8 cellular contexts compared by ENCODE assay signal in genomic region chr19:1624458-1624857, GRCh38. TPM values are rescaled to one million over a fixed set of nuclear protein-coding genes. Genes with fewer than 3 reads are reported as not detected.
DNase-seq lines count a peak whose midpoint lies in the region; ATAC-seq and TF ChIP-seq lines count a peak whose summit lies in the region.

No MANE protein-coding gene starts in this region.

- peak; percentile 15 to 58 (median 32) for DNase-seq in CD8-positive, alpha-beta memory T cell
- peak; percentile 22 for DNase-seq in HK-2 (ENCODE audit: unreplicated experiment)
- peak; percentile 89 for DNase-seq in WTC11 (ENCODE audit: low spot score)
- DNase-seq in dermis microvascular lymphatic vessel endothelial cell (ENCODE audit: low read depth in 2 of 2): peak; percentile 21 to 80
- peak in 1 of 3 donors; percentile 51 for DNase-seq in right lobe of liver
- DNase-seq in stomach: peak; percentile 55
- DNase-seq in GF-D8 (lab: John Stamatoyannopoulos, UW): no peak
- no peak for DNase-seq in suprapubic skin (ENCODE audit: low spot score in 2 of 2)

- ATAC-seq in WTC11: peak; percentile 87
- ATAC-seq in right lobe of liver: peak; percentile 50 to 72 (median 64)

- peak overlapping the region in 2 of 8 donors; percentile 30 to 55 for H3K27ac Mint-ChIP-seq in CD8-positive, alpha-beta memory T cell
- peak overlapping the region; percentile 65; the same call in 1 of the 2 replicates for H3K27ac Mint-ChIP-seq in WTC11

- intact Hi-C loops in right lobe of liver (cut with DNase I): no loop called here
- intact Hi-C loops in stomach (cut with DNase I; ENCODE audit: low total_unique reads): no loop called here

- peaks cover 0 to 32% (median 4%) of the 10 kb centered on the region in 3 donors for H3K36me3 Mint-ChIP-seq in CD8-positive, alpha-beta memory T cell
- H3K36me3 Mint-ChIP-seq in WTC11: peaks cover 21% of the 10 kb centered on the region

- no peaks in the 10 kb centered on the region for H3K36me3 ChIP-seq in CD8-positive, alpha-beta memory T cell (ENCODE audit: insufficient read depth, low read length)
- H3K36me3 ChIP-seq in right lobe of liver: no peaks in the 10 kb centered on the region
- peaks cover 24 to 79% (median 75%) of the 10 kb centered on the region in 4 donors for H3K36me3 ChIP-seq in stomach
- peaks cover 56% of the 10 kb centered on the region for H3K36me3 ChIP-seq in suprapubic skin

- no peaks in the 10 kb centered on the region for H3K9me3 ChIP-seq in CD8-positive, alpha-beta memory T cell (ENCODE audit: low read length)
- H3K9me3 ChIP-seq in right lobe of liver (no peaks in the 10 kb centered on the region), stomach (no peaks in the 10 kb centered on the region), suprapubic skin (no peaks in the 10 kb centered on the region)

- no peaks in the 10 kb centered on the region for H3K4me1 ChIP-seq in CD8-positive, alpha-beta memory T cell (ENCODE audit: insufficient read depth, low read length)
- H3K4me1 ChIP-seq in right lobe of liver (no peaks in the 10 kb centered on the region), stomach (no peaks in the 10 kb centered on the region), suprapubic skin (no peaks in the 10 kb centered on the region)

- no peak overlapping the region for H3K4me3 Mint-ChIP-seq in CD8-positive, alpha-beta memory T cell
- no peak overlapping the region for H3K4me3 Mint-ChIP-seq in WTC11

- peaks cover 0 to 1% (median 0%) of the 10 kb centered on the region in 3 donors for H3K4me1 Mint-ChIP-seq in CD8-positive, alpha-beta memory T cell
- peaks cover 5% of the 10 kb centered on the region for H3K4me1 Mint-ChIP-seq in WTC11

- H3K9me3 Mint-ChIP-seq in CD8-positive, alpha-beta memory T cell: no peaks in the 10 kb centered on the region
- H3K9me3 Mint-ChIP-seq in WTC11: no peaks in the 10 kb centered on the region

- H3K4me3 ChIP-seq in CD8-positive, alpha-beta memory T cell (ENCODE audit: low read length): no peak overlapping the region
- no peak overlapping the region for H3K4me3 ChIP-seq in right lobe of liver
- no peak overlapping the region for H3K4me3 ChIP-seq in stomach
- no peak overlapping the region for H3K4me3 ChIP-seq in suprapubic skin

- TF ChIP-seq POLR2A in right lobe of liver (IDR thresholded peaks at IDR 0.05) (no peak), stomach (IDR thresholded peaks at IDR 0.05) (no peak), suprapubic skin (IDR thresholded peaks at IDR 0.05) (no peak)

- CTCF ChIA-PET in CD8-positive, alpha-beta memory T cell (lab: Charles Lee): interaction anchor here (1.1 to 1.3 kb wide), 2 partner anchors 26 to 202 kb away, joined by 4 read pairs; no protein-coding TSS in a partner anchor
- CTCF ChIA-PET in WTC11 (lab: Charles Lee): interaction anchor here (1.4 to 1.8 kb wide), 2 partner anchors 11 to 78 kb away, joined by 3 to 4 read pairs; no protein-coding TSS in a partner anchor

- WGBS in right lobe of liver (ENCODE audit: insufficient coverage, low coverage, low lambda C conversion rate, missing lambda C conversion rate): 92% methylated on average over 5 of the region's 23 CpGs
- 63 to 85% (median 68%) methylated on average over 23 of the region's 23 CpGs for WGBS in stomach, 5 donors
- 69% methylated on average over 23 of the region's 23 CpGs for WGBS in suprapubic skin

- no peaks in the 10 kb centered on the region for H3K27me3 ChIP-seq in CD8-positive, alpha-beta memory T cell (ENCODE audit: insufficient read depth, low read length, poor library complexity, severe bottlenecking)
- H3K27me3 ChIP-seq in right lobe of liver (no peaks in the 10 kb centered on the region), stomach (no peaks in the 10 kb centered on the region), suprapubic skin (no peaks in the 10 kb centered on the region)

- no peaks in the 10 kb centered on the region for H3K27me3 Mint-ChIP-seq in CD8-positive, alpha-beta memory T cell
- no peaks in the 10 kb centered on the region for H3K27me3 Mint-ChIP-seq in WTC11 (ENCODE audit: low read depth)

- TF ChIP-seq CTCF in WTC11 (IDR thresholded peaks at IDR 0.05) (peak; percentile 72), right lobe of liver (IDR thresholded peaks at IDR 0.05) (peak; percentile 17 to 48 (median 40)), stomach (IDR thresholded peaks at IDR 0.05) (peak in 5 of 7 experiments; percentile 50 to 63 (median 55)), suprapubic skin (IDR thresholded peaks at IDR 0.05) (peak in 1 of 2 donors; percentile 45)

- no peak for TF ChIP-seq EP300 in stomach (IDR thresholded peaks at IDR 0.05)
- TF ChIP-seq EP300 in suprapubic skin (IDR thresholded peaks at IDR 0.05): no peak

- no peak overlapping the region for H3K27ac ChIP-seq in CD8-positive, alpha-beta memory T cell (ENCODE audit: low read depth, low read length)
- no peak overlapping the region for H3K27ac ChIP-seq in right lobe of liver
- H3K27ac ChIP-seq in stomach: no peak overlapping the region
- no peak overlapping the region for H3K27ac ChIP-seq in suprapubic skin

- POLR2A ChIA-PET in CD8-positive, alpha-beta memory T cell (lab: Charles Lee): no interaction called here
- POLR2A ChIA-PET in WTC11 (lab: Charles Lee): no interaction called here

TF ChIP-seq in WTC11, 78 proteins besides CTCF, POLR2A, EP300 and RAD21:
- TF ChIP-seq E2F5 (CRISPR knock-in tag; IDR thresholded peaks at IDR 0.05) (0 out of 2 replicates have a peak, but pooled peaks have one; percentile 36), ETV6 (CRISPR knock-in tag; IDR thresholded peaks at IDR 0.05) (no peak), USF1 (CRISPR knock-in tag; IDR thresholded peaks at IDR 0.05) (no peak)

RNA-seq across cellular contexts. Expression of gene UQCR11, which starts 19.2 kb away (rescaled TPM):
- total RNA-seq in CD8-positive, alpha-beta memory T cell: 100 to 1,000 TPM; 239 to 266 TPM
- 613 TPM for polyA plus RNA-seq in CD8-positive, alpha-beta memory T cell
- total RNA-seq in WTC11 (2021) (195 to 198 TPM (median 196 TPM) in 3 replicates), dermis microvascular lymphatic vessel endothelial cell (82.4 and 109 TPM in 2 replicates), right lobe of liver (100 to 1,000 TPM in 4 of 6 experiments, 10 to 100 TPM in 2; 59.6 to 202 (median 172) TPM), stomach (100 to 1,000 TPM in 3 of 5 donors, 10 to 100 TPM in 2; 32.2 to 659 (median 151) TPM), suprapubic skin (10 to 100 TPM; 33.4 to 73.1 (median 59.4) TPM)
- 100 to 1,000 TPM; 140 to 217 (median 191) TPM for polyA plus RNA-seq in stomach

RNA-seq across cellular contexts. Expression of gene TCF3, which starts 28.0 kb away (rescaled TPM):
- 10 to 100 TPM; 96.0 to 97.0 TPM for total RNA-seq in CD8-positive, alpha-beta memory T cell
- polyA plus RNA-seq in CD8-positive, alpha-beta memory T cell: 13.3 TPM
- total RNA-seq in WTC11 (2021): 323 to 350 TPM (median 324 TPM) in 3 replicates
- total RNA-seq in dermis microvascular lymphatic vessel endothelial cell: 56.0 and 79.3 TPM in 2 replicates
- 10 to 100 TPM; 11.0 to 30.1 (median 15.9) TPM for total RNA-seq in right lobe of liver
- 10 to 100 TPM; 12.8 to 90.2 (median 34.8) TPM for total RNA-seq in stomach
- polyA plus RNA-seq in stomach: 10 to 100 TPM; 30.2 to 34.6 (median 33.7) TPM
- total RNA-seq in suprapubic skin: 10 to 100 TPM; 57.2 to 80.9 (median 68.7) TPM

RNA-seq across cellular contexts. Expression of gene MBD3, which starts 31.8 kb away (rescaled TPM):
- total RNA-seq in CD8-positive, alpha-beta memory T cell: 100 to 1,000 TPM; 127 to 138 TPM
- 13.7 TPM for polyA plus RNA-seq in CD8-positive, alpha-beta memory T cell
- total RNA-seq in WTC11 (2021) (90.2 to 94.8 TPM (median 93.2 TPM) in 3 replicates), dermis microvascular lymphatic vessel endothelial cell (75.7 and 105 TPM in 2 replicates), right lobe of liver (10 to 100 TPM; 27.3 to 72.1 (median 30.1) TPM), stomach (100 to 1,000 TPM in 1 of 5 donors, 10 to 100 TPM in 4; 39.8 to 154 (median 46.2) TPM), suprapubic skin (10 to 100 TPM; 53.2 to 87.9 (median 69.0) TPM)
- 100 to 1,000 TPM in 1 of 3 donors, 10 to 100 TPM in 2; 53.2 to 107 (median 61.6) TPM for polyA plus RNA-seq in stomach

RNA-seq across cellular contexts. Expression of gene MEX3D, which starts 56.3 kb away (rescaled TPM):
- 10 to 100 TPM; 10.8 TPM for total RNA-seq in CD8-positive, alpha-beta memory T cell
- polyA plus RNA-seq in CD8-positive, alpha-beta memory T cell: not detected
- total RNA-seq in WTC11 (2021): 69.5 to 80.5 TPM (median 78.2 TPM) in 3 replicates
- 43.1 and 69.7 TPM in 2 replicates for total RNA-seq in dermis microvascular lymphatic vessel endothelial cell
- total RNA-seq in right lobe of liver: 10 to 100 TPM in 3 of 6 experiments, 1 to 10 TPM in 3; 6.7 to 16.6 (median 10.3) TPM
- total RNA-seq in stomach: 10 to 100 TPM in 3 of 5 donors, 1 to 10 TPM in 2; 9.4 to 90.4 (median 20.1) TPM
- 10 to 100 TPM in 1 of 3 donors, 1 to 10 TPM in 2; 4.9 to 11.8 (median 7.8) TPM for polyA plus RNA-seq in stomach
- 10 to 100 TPM; 20.1 to 36.4 (median 26.9) TPM for total RNA-seq in suprapubic skin

Comparison
In these comparisons a context has a peak if more than half of its experiments do, and no peak if none do; other contexts are left out.
1. DNase-seq: peak in CD8-positive, alpha-beta memory T cell (5 of 5), HK-2 (single experiment), WTC11 (single experiment), dermis microvascular lymphatic vessel endothelial cell (2 of 2) and stomach (single experiment); none in GF-D8 (single experiment) and suprapubic skin (0 of 2).